Comparison of ENCODE assay signal across 15 cellular contexts in genomic region chr5:137975208-137975607, GRCh38. TPM values are rescaled to one million over a fixed set of nuclear protein-coding genes. Genes with fewer than 3 reads are reported as not detected.
DNase-seq lines count a peak whose midpoint lies in the region; ATAC-seq, FAIRE-seq and TF ChIP-seq lines count a peak whose summit lies in the region.
"Had no signal": no experiment of that assay in that cellular context is flagged by ENCODE, and none has a peak within 500 bp of the region (broad histone marks: within the 10 kb centered on the region; RNA-seq: fewer than 3 reads in every experiment).

No MANE protein-coding gene starts in this region.

- WGBS in GM12878 (ENCODE audit: insufficient coverage, insufficient replicate concordance, low lambda C conversion rate, missing lambda C conversion rate), result 54% methylated on average over 3 of the region's 3 CpGs

- peaks cover 8% of the 10 kb centered on the region for H3K36me3 ChIP-seq in Panc1 (ENCODE audit: control insufficient read depth, insufficient read depth, low read length)
- H3K36me3 ChIP-seq in GM12878 (ENCODE audit: control insufficient read depth in 2 of 2, insufficient read depth in 2 of 2, low read length in 1 of 2), result peaks cover 0 to 18% of the 10 kb centered on the region in 2 experiments; a peak in 2 of 4 replicates
- H3K36me3 ChIP-seq in vagina, result peaks cover 0 to 6% of the 10 kb centered on the region in 2 donors

- BruUV-seq in Panc1 (replicated peaks; lab: Mats Ljungman, UMichigan), result TSS peak; percentile 20
- TSS peak; percentile 13 for BruUV-seq in GM12878 (replicated peaks; lab: Mats Ljungman, UMichigan)

- H3K27ac ChIP-seq in Panc1 (ENCODE audit: low read length) (no peak overlapping the region), GM12878 (ENCODE audit: control insufficient read depth, insufficient read depth) (no peak overlapping the region), vagina (no peak overlapping the region)
- H3K27ac ChIP-seq: BLaER1 treated with 17β-estradiol and CSF1 and Interleukin-3, amounts not matched to agents 10 nM and 100 nM had no signal

- peak overlapping the region; percentile 17 for H3K27ac Mint-ChIP-seq in activated T-cell treated with anti-CD3 and anti-CD28 coated beads, Interleukin-2, amount 50 U/mL, for 72 hours
- peak overlapping the region; percentile 1 for H3K27ac Mint-ChIP-seq in progenitor cell of endocrine pancreas

- H3K9me3 Mint-ChIP-seq in activated T-cell treated with anti-CD3 and anti-CD28 coated beads, Interleukin-2, amount 50 U/mL, for 72 hours, result peaks cover 0 to 5% of the 10 kb centered on the region in 2 donors
- peaks cover 11% of the 10 kb centered on the region for H3K9me3 Mint-ChIP-seq in progenitor cell of endocrine pancreas (ENCODE audit: low read depth)

- no peaks in the 10 kb centered on the region for H3K27me3 Mint-ChIP-seq in activated T-cell treated with anti-CD3 and anti-CD28 coated beads, Interleukin-2, amount 50 U/mL, for 72 hours (ENCODE audit: low read depth)
- H3K27me3 Mint-ChIP-seq in progenitor cell of endocrine pancreas, result no peaks in the 10 kb centered on the region
- H3K27me3 Mint-ChIP-seq: CD4-positive, CD25-positive, alpha-beta regulatory T cell had no signal

- no peaks in the 10 kb centered on the region for H3K4me1 Mint-ChIP-seq in activated T-cell treated with anti-CD3 and anti-CD28 coated beads, Interleukin-2, amount 50 U/mL, for 72 hours (ENCODE audit: low read depth)
- no peaks in the 10 kb centered on the region for H3K4me1 Mint-ChIP-seq in progenitor cell of endocrine pancreas (ENCODE audit: low read depth)

- H3K4me3 ChIP-seq in Panc1 (ENCODE audit: low read depth in 2 of 2, low read length in 2 of 2) (no peak overlapping the region), GM12878 (no peak overlapping the region), vagina (no peak overlapping the region)
- H3K4me3 ChIP-seq: BLaER1 treated with 17β-estradiol and CSF1 and Interleukin-3, amounts not matched to agents 10 nM and 100 nM; HAP-1 had no signal

- CTCF ChIA-PET in Panc1 (lab: Charles Lee), result no interaction called here
- CTCF ChIA-PET in GM12878 (lab: Yijun Ruan, JAX), result no interaction called here

- TF ChIP-seq EP300 in GM12878 (IDR thresholded peaks at IDR 0.05; ENCODE audit: borderline replicate concordance in 1 of 2, control insufficient read depth in 1 of 2, low read depth in 2 of 2, low read length in 2 of 2), result no peak

- FAIRE-seq in GM12878 (lab: Jason Lieb, UNC), result no peak
- FAIRE-seq: H1, HTR-8/SVneo had no signal

- H3K9ac ChIP-seq in GM12878 (ENCODE audit: control insufficient read depth, insufficient read depth, low read length), result no peak overlapping the region
- H3K9ac ChIP-seq: BLaER1 treated with 17β-estradiol and CSF1 and Interleukin-3, amounts not matched to agents 10 nM and 100 nM had no signal

- H3K27me3 ChIP-seq in Panc1 (ENCODE audit: control insufficient read depth, insufficient read depth, low read length), result no peaks in the 10 kb centered on the region
- no peaks in the 10 kb centered on the region for H3K27me3 ChIP-seq in GM12878 (replicated peaks in 1 of 2; ENCODE audit: control insufficient read depth in 2 of 2, insufficient read depth in 2 of 2, low read length in 1 of 2)
- H3K27me3 ChIP-seq in vagina, result no peaks in the 10 kb centered on the region
- H3K27me3 ChIP-seq: BLaER1 treated with 17β-estradiol and CSF1 and Interleukin-3, amounts not matched to agents 10 nM and 100 nM had no signal

- peak in 1 of 2 donors; percentile 71 for ATAC-seq in activated T-cell treated with anti-CD3 and anti-CD28 coated beads, Interleukin-2, amount 50 U/mL, for 72 hours (replicated peaks in 1 of 2)
- ATAC-seq in Panc1 (no peak), GM12878 (no peak)

- POLR2A ChIA-PET in Panc1 (lab: Charles Lee) (no interaction called here), GM12878 (lab: Charles Lee) (no interaction called here)

- H3K36me3 Mint-ChIP-seq in activated T-cell treated with anti-CD3 and anti-CD28 coated beads, Interleukin-2, amount 50 U/mL, for 72 hours (ENCODE audit: insufficient read depth in 2 of 2), result peaks cover 25 to 45% of the 10 kb centered on the region in 2 donors
- peaks cover 49% of the 10 kb centered on the region for H3K36me3 Mint-ChIP-seq in progenitor cell of endocrine pancreas (ENCODE audit: insufficient read depth)

- DNase-seq in activated T-cell treated with anti-CD3 and anti-CD28 coated beads, Interleukin-2, amount 50 U/mL, for 72 hours, result no peak
- DNase-seq in activated T-cell treated with anti-CD3 and anti-CD28 coated beads, Interleukin-2, amount 50 U/mL, for 48 hours, result no peak
- no peak for DNase-seq in Panc1 (ENCODE audit: low read depth, low spot score)
- no peak for DNase-seq in GM12878 (ENCODE audit: low read depth, low spot score)
- DNase-seq in progenitor cell of endocrine pancreas (ENCODE audit: low spot score, unreplicated experiment), result no peak
- DNase-seq in HT-29 (ENCODE audit: low spot score), result no peak
- DNase-seq in vagina (ENCODE audit: extremely low spot score in 2 of 2), result no peak
- DNase-seq: ACHN; CD4-positive, CD25-positive, alpha-beta regulatory T cell; DMS53; GF-D8 had no signal

- H3K79me2 ChIP-seq in GM12878 (ENCODE audit: control insufficient read depth, insufficient read depth, low read length), result no peaks in the 10 kb centered on the region

- SMC1A ChIA-PET in GM12878 (lab: Charles Lee; ENCODE audit: uncharacterized antibody, unreplicated experiment), result no interaction called here

- no peaks in the 10 kb centered on the region for H3K4me1 ChIP-seq in Panc1 (ENCODE audit: control insufficient read depth, insufficient read depth, low read length)
- no peaks in the 10 kb centered on the region for H3K4me1 ChIP-seq in GM12878 (ENCODE audit: control insufficient read depth, insufficient read depth, low read length)
- no peaks in the 10 kb centered on the region for H3K4me1 ChIP-seq in vagina
- H3K4me1 ChIP-seq: BLaER1 treated with 17β-estradiol and CSF1 and Interleukin-3, amounts not matched to agents 10 nM and 100 nM; HAP-1 had no signal

- no peak for TF ChIP-seq RAD21 in GM12878 (IDR thresholded peaks at IDR 0.05; ENCODE audit: insufficient read depth, low read depth, low read length)

- no peak overlapping the region for H2AFZ ChIP-seq in GM12878 (ENCODE audit: control insufficient read depth, low read depth, low read length)

- TF ChIP-seq POLR2A in GM12878 (IDR thresholded peaks at IDR 0.05; ENCODE audit: low read depth, low read length) (no peak), vagina (IDR thresholded peaks at IDR 0.05) (no peak)

- H4K20me1 ChIP-seq in GM12878 (ENCODE audit: control insufficient read depth, insufficient read depth), result no peaks in the 10 kb centered on the region
- H4K20me1 ChIP-seq: BLaER1 treated with 17β-estradiol and CSF1 and Interleukin-3, amounts not matched to agents 10 nM and 100 nM had no signal

- no peak overlapping the region for H3K4me3 Mint-ChIP-seq in activated T-cell treated with anti-CD3 and anti-CD28 coated beads, Interleukin-2, amount 50 U/mL, for 72 hours
- no peak overlapping the region for H3K4me3 Mint-ChIP-seq in progenitor cell of endocrine pancreas (ENCODE audit: low read depth)

- H3K4me2 ChIP-seq in GM12878 (ENCODE audit: control insufficient read depth, insufficient read depth), result no peak overlapping the region
- H3K4me2 ChIP-seq: BLaER1 treated with 17β-estradiol and CSF1 and Interleukin-3, amounts not matched to agents 10 nM and 100 nM had no signal

- no peak for TF ChIP-seq CTCF in Panc1 (IDR thresholded peaks at IDR 0.05)
- no peak for TF ChIP-seq CTCF in GM12878 (IDR thresholded peaks at IDR 0.05 in 2 of 3, conservative IDR thresholded peaks at IDR 0.05 in 1 of 3; ENCODE audit: control insufficient read depth in 2 of 3, extremely low read depth in 1 of 3, insufficient read depth in 1 of 3, low read depth in 3 of 3, low read length in 3 of 3)
- TF ChIP-seq CTCF in progenitor cell of endocrine pancreas (IDR thresholded peaks at IDR 0.05; ENCODE audit: unreplicated experiment), result no peak
- no peak for TF ChIP-seq CTCF in vagina (IDR thresholded peaks at IDR 0.05)

- intact Hi-C loops in Panc1 (cut with micrococcal nuclease; ENCODE audit: unreplicated experiment) (no loop called here), GM12878 (cut with micrococcal nuclease; ENCODE audit: unreplicated experiment) (no loop called here), vagina (cut with DNase I) (no loop called here)

- H3K9me3 ChIP-seq in Panc1 (ENCODE audit: control insufficient read depth, insufficient read depth, low read depth, low read length) (no peaks in the 10 kb centered on the region), GM12878 (replicated peaks; ENCODE audit: control insufficient read depth, insufficient read depth, low read length) (peaks cover 7% of the 10 kb centered on the region; the same call in 2 of the 3 replicates), vagina (no peaks in the 10 kb centered on the region)
- H3K9me3 ChIP-seq: HAP-1 had no signal

- in situ Hi-C loops in Panc1 (cut with HindIII; ENCODE audit: low pct_unique_long_range_greater_than_20kb, low sequenced_read_pairs), result no loop called here
- in situ Hi-C loops in GM12878 (cut with MboI), result no loop called here

- RAD21 ChIA-PET in GM12878 (lab: Charles Lee; ENCODE audit: unreplicated experiment), result no interaction called here

TF ChIP-seq in GM12878, 131 proteins besides CTCF, POLR2A, EP300 and RAD21 (continues in another document):
- TF ChIP-seq KLF5 (IDR thresholded peaks at IDR 0.05; ENCODE audit: partially characterized antibody), result no peak
- no peak for TF ChIP-seq FOXK2 (IDR thresholded peaks at IDR 0.05)

RNA-seq across cellular contexts. Expression of gene FAM13B, which starts 57.7 kb away (rescaled TPM):
- total RNA-seq in activated T-cell treated with anti-CD3 and anti-CD28 coated beads, Interleukin-2, amount 50 U/mL, for 72 hours, result 10 to 100 TPM; 19.3 to 20.5 TPM
- total RNA-seq in Panc1 (2021; ENCODE audit: unreplicated experiment), result 34.9 TPM
- 9.1 TPM for polyA plus RNA-seq in Panc1 (2012; ENCODE audit: insufficient read length)
- total RNA-seq in GM12878 (2013; cell fraction: nucleolus; rRNA removed), result 167 and 178 TPM in 2 replicates
- 18.9 and 22.1 TPM in 2 replicates for total RNA-seq in GM12878 (2014; rRNA removed)
- total RNA-seq in GM12878 (2014; rRNA removed; fragmentation: Illumina TruSeq; extraction: Trizol), result 23.7 and 24.7 TPM in 2 replicates
- 25.2 and 30.0 TPM in 2 replicates for total RNA-seq in GM12878 (2021)
- 7.9 TPM for polyA plus RNA-seq in GM12878 (2011; ENCODE audit: low read depth)
- polyA plus RNA-seq in GM12878 (2011; rRNA removed), result 23.1 and 29.4 TPM in 2 replicates
- polyA plus RNA-seq in GM12878 (2011; cell fraction: cytosol; rRNA removed), result 7.9 and 10.5 TPM in 2 replicates
- 27.0 and 32.5 TPM in 2 replicates for polyA plus RNA-seq in GM12878 (2011; cell fraction: nucleus; rRNA removed)
- 14.4 and 14.9 TPM in 2 replicates for polyA plus RNA-seq in GM12878 (2012)
- polyA plus RNA-seq in GM12878 (2014; fragmentation: Illumina TruSeq; extraction: Trizol), result 26.0 and 32.6 TPM in 2 replicates
- 1 to 10 TPM; 3.6 to 8.0 TPM for polyA plus RNA-seq in GM12878 (2014; fragmentation: Nextera tagmentation; extraction: Ambion mirVana)
- 15.8 and 18.5 TPM in 2 replicates for polyA plus RNA-seq in GM12878 (2014; rRNA removed)
- 10 to 100 TPM; 16.6 to 18.2 TPM for polyA plus RNA-seq in GM12878 (2016; fragmentation: Nextera tagmentation; extraction: Ambion mirVana)
- 21.4 and 29.6 TPM in 2 replicates for polyA minus RNA-seq in GM12878 (2011; rRNA and poly(A)+ RNA removed)
- polyA minus RNA-seq in GM12878 (2011; cell fraction: cytosol; rRNA and poly(A)+ RNA removed), result 8.0 and 11.1 TPM in 2 replicates
- polyA minus RNA-seq in GM12878 (2011; cell fraction: nucleus; rRNA and poly(A)+ RNA removed), result 28.5 and 62.4 TPM in 2 replicates
- total RNA-seq in progenitor cell of endocrine pancreas, result 59.8 and 62.1 TPM in 2 replicates
- total RNA-seq in HT-29 (2014; rRNA removed; shearing (Covaris generic)), result 6.6 and 15.2 TPM in 2 replicates
- 44.2 TPM for total RNA-seq in vagina
